ENCODE assay signal across 8 cellular contexts in genomic region chr15:42549782-42550392, GRCh38. TPM values are rescaled to one million over a fixed set of nuclear protein-coding genes. Genes with fewer than 3 reads are reported as not detected.
A peak's percentile ranks its signal among the peaks of the same experiment; 100 is the strongest.
DNase-seq lines count a peak whose midpoint lies in the region; ATAC-seq, FAIRE-seq and TF ChIP-seq lines count a peak whose summit lies in the region.

No MANE protein-coding gene starts in this region.

- H4K20me1 ChIP-seq in OCI-LY7 (ENCODE audit: insufficient read depth, low read length) = 0 out of 2 replicates have a peak, but pooled peaks cover 10% of the 10 kb centered on the region
- H4K20me1 ChIP-seq in H1 (replicated peaks in 1 of 2; ENCODE audit: control insufficient read depth in 1 of 2, insufficient read depth in 2 of 2, low read length in 2 of 2) = no peaks in the 10 kb centered on the region

- H3K9ac ChIP-seq in H1 (replicated peaks in 1 of 4; ENCODE audit: extremely low read depth in 1 of 4, low read depth in 3 of 4, low read length in 3 of 4) = peak overlapping the region in 1 of 4 experiments; percentile 63; a peak in 1 of 7 replicates

- peaks cover 57% of the 10 kb centered on the region for H3K36me3 ChIP-seq in OCI-LY7 (ENCODE audit: insufficient read depth, low read length)
- peaks cover 0 to 2% (median 0%) of the 10 kb centered on the region in 4 experiments; a peak in 2 of 8 replicates for H3K36me3 ChIP-seq in H1 (ENCODE audit: control insufficient read depth in 2 of 4, insufficient read depth in 4 of 4, low read length in 3 of 4)

- BruUV-seq in OCI-LY7 (replicated peaks; lab: Mats Ljungman, UMichigan) = no TSS peak

- no peaks in the 10 kb centered on the region for H3K9me2 ChIP-seq in OCI-LY7 (ENCODE audit: insufficient read depth, low read length)

- no peak for TF ChIP-seq POLR2A in H1 (IDR thresholded peaks at IDR 0.05; ENCODE audit: control extremely low read depth in 1 of 2, low read depth in 2 of 2, low read length in 2 of 2)

- peaks cover 46% of the 10 kb centered on the region for H3K4me1 ChIP-seq in OCI-LY7 (ENCODE audit: insufficient read depth, low read length, poor library complexity, severe bottlenecking)
- peaks cover 0 to 3% (median 0%) of the 10 kb centered on the region in 4 experiments; a peak in 2 of 7 replicates for H3K4me1 ChIP-seq in H1 (replicated peaks in 1 of 4; ENCODE audit: control insufficient read depth in 3 of 4, insufficient read depth in 4 of 4, low read length in 3 of 4)

- no peak overlapping the region for H4K8ac ChIP-seq in H1 (ENCODE audit: extremely low read depth, insufficient read depth, low read length)

- H3K27me3 ChIP-seq in H1 (replicated peaks in 1 of 4; ENCODE audit: control insufficient read depth in 3 of 4, extremely low read depth in 1 of 4, insufficient read depth in 3 of 4, low read length in 3 of 4) = no peaks in the 10 kb centered on the region

- H3K4me2 ChIP-seq in OCI-LY7 (ENCODE audit: low read length) = peak overlapping the region; percentile 83
- peak overlapping the region; percentile 84 to 86 for H3K4me2 ChIP-seq in H1 (ENCODE audit: insufficient read depth in 1 of 2, low read depth in 2 of 2, low read length in 2 of 2)

- no peak for TF ChIP-seq CTCF in GM12865 (IDR thresholded peaks at IDR 0.05; ENCODE audit: insufficient read depth, low read depth, low read length, missing control alignments)
- no peak for TF ChIP-seq CTCF in OCI-LY7 (conservative IDR thresholded peaks at IDR 0.05; ENCODE audit: low read length)
- no peak for TF ChIP-seq CTCF in H1 (IDR thresholded peaks at IDR 0.05; ENCODE audit: control extremely low read depth in 1 of 3, insufficient read depth in 1 of 3, low read depth in 1 of 3, low read length in 3 of 3)
- no peak for TF ChIP-seq CTCF in retinal pigment epithelial cell (conservative IDR thresholded peaks at IDR 0.05; ENCODE audit: low read depth, low read length)

- no peak for TF ChIP-seq RAD21 in H1 (IDR thresholded peaks at IDR 0.05 in 1 of 2, conservative IDR thresholded peaks at IDR 0.05 in 1 of 2; ENCODE audit: low read depth in 2 of 2, low read length in 2 of 2)

- H3K9me3 ChIP-seq in OCI-LY7 (ENCODE audit: low read length) = no peaks in the 10 kb centered on the region
- no peaks in the 10 kb centered on the region for H3K9me3 ChIP-seq in H1 (ENCODE audit: insufficient read depth in 2 of 2, low read depth in 1 of 2, low read length in 1 of 2)

- CTCF ChIA-PET in OCI-LY7 (lab: Charles Lee; ENCODE audit: unreplicated experiment) (interaction anchor here (0.6 kb wide), 1 partner anchor 25 kb away, joined by 3 read pairs; the partner anchor contains the start of gene STARD9), H1 (lab: Charles Lee; ENCODE audit: partially characterized antibody) (interaction anchor here (0.6 kb wide), 1 partner anchor 154 kb away, joined by 4 read pairs; no protein-coding TSS in a partner anchor)

- H2BK5ac ChIP-seq in H1 (ENCODE audit: low read depth, low read length) = no peak overlapping the region

- no peak overlapping the region for H4K91ac ChIP-seq in H1 (replicated peaks; ENCODE audit: insufficient read length, low read length)

- H2BK20ac ChIP-seq in H1 (ENCODE audit: low read length) = no peak overlapping the region

- FAIRE-seq in H1 (lab: Jason Lieb, UNC) = no peak

- H3K27ac ChIP-seq in OCI-LY7 (ENCODE audit: low read depth, low read length, poor library complexity, severe bottlenecking) = peak overlapping the region; percentile 71
- no peak overlapping the region for H3K27ac ChIP-seq in H1 (ENCODE audit: low read depth, low read length)

- no peak overlapping the region for H2BK15ac ChIP-seq in H1 (ENCODE audit: low read length)

- POLR2A ChIA-PET in OCI-LY7 (lab: Charles Lee) (interaction anchor here (0.6 to 3.4 kb wide), 4 partner anchors 11 to 74 kb away, joined by 3 to 15 read pairs (median 5); partner anchors contain the start of gene ZNF106), H1 (lab: Charles Lee; ENCODE audit: partially characterized antibody) (interaction anchor here (0.6 to 1.3 kb wide), 4 partner anchors 11 to 643 kb away, joined by 3 to 4 read pairs (median 3); no protein-coding TSS in a partner anchor)

- H3K56ac ChIP-seq in H1 (replicated peaks; ENCODE audit: insufficient read length, low read depth, low read length) = no peak overlapping the region

- H3K23me2 ChIP-seq in H1 (ENCODE audit: low read depth, low read length) = no peaks in the 10 kb centered on the region; the same call in 1 of the 2 replicates

- H3K79me2 ChIP-seq in OCI-LY7 (ENCODE audit: insufficient read depth, low read depth, low read length) = peaks cover 75% of the 10 kb centered on the region
- H3K79me2 ChIP-seq in H1 (ENCODE audit: control insufficient read depth in 1 of 2, insufficient read depth in 2 of 2, low read length in 2 of 2) = peaks cover 0 to 47% of the 10 kb centered on the region in 2 experiments; a peak in 3 of 4 replicates

- H3K4me3 ChIP-seq in GM12865 (ENCODE audit: low read depth, low read length) (peak overlapping the region; percentile 92), OCI-LY7 (ENCODE audit: low read depth, low read length, poor library complexity, severe bottlenecking) (peak overlapping the region; percentile 98), H1 (ENCODE audit: extremely low read depth in 1 of 4, insufficient read depth in 2 of 4, low read depth in 3 of 4, low read length in 4 of 4) (peak overlapping the region; percentile 92 to 97 (median 96); a peak in 5 of 8 replicates), retinal pigment epithelial cell (ENCODE audit: low read length) (peak overlapping the region; percentile 100)

- H3K18ac ChIP-seq in H1 (ENCODE audit: extremely low read depth, low read length) = no peak overlapping the region

- H2AFZ ChIP-seq in OCI-LY7 (ENCODE audit: low read length) = no peak overlapping the region
- H2AFZ ChIP-seq in H1 (ENCODE audit: low read length) = no peak overlapping the region

- no peak overlapping the region for H3K4ac ChIP-seq in H1 (replicated peaks; ENCODE audit: insufficient read length, low read depth, low read length)

- H2BK120ac ChIP-seq in H1 (replicated peaks; ENCODE audit: low read depth, low read length) = no peak overlapping the region

- intact Hi-C loops in OCI-LY7 (cut with micrococcal nuclease; ENCODE audit: unreplicated experiment) = loop anchor here (2.0 to 10.0 kb wide), 3 partner anchors 59 to 275 kb away; partner anchors contain the start of genes GANC, TMEM87A and ZNF106

- H4K5ac ChIP-seq in H1 (ENCODE audit: insufficient read length, low read depth, low read length) = no peak overlapping the region

- H2AK5ac ChIP-seq in H1 (ENCODE audit: low read depth, low read length) = no peak overlapping the region

- H3K14ac ChIP-seq in H1 (ENCODE audit: insufficient read length) = no peak overlapping the region

- no peak overlapping the region for H2BK12ac ChIP-seq in H1 (ENCODE audit: low read depth, low read length)

- TF ChIP-seq EP300 in H1 (IDR thresholded peaks at IDR 0.05; ENCODE audit: borderline replicate concordance in 1 of 2, low read depth in 2 of 2, low read length in 2 of 2) = no peak

- peaks cover 2% of the 10 kb centered on the region; the same call in 1 of the 2 replicates for H3K79me1 ChIP-seq in H1 (ENCODE audit: low read depth, low read length)

- WGBS in H1 (ENCODE audit: extremely low coverage in 1 of 2, insufficient coverage in 1 of 2, insufficient read length in 1 of 2, insufficient replicate concordance in 2 of 2, low coverage in 1 of 2, low lambda C conversion rate in 2 of 2, missing lambda C conversion rate in 1 of 2), 2 experiments = 82% methylated on average over 10 of the region's 11 CpGs; no CpG with 5 or more reads in 1 of the 2 experiments

- H3K23ac ChIP-seq in H1 (ENCODE audit: insufficient read length) = no peak overlapping the region

- ATAC-seq in HG03439 (IDR thresholded peaks at IDR 0.05; ENCODE audit: unreplicated experiment) (no peak), HG03196 (IDR thresholded peaks at IDR 0.05; ENCODE audit: unreplicated experiment) (no peak)

- no peak for DNase-seq in GM12865 (ENCODE audit: low read depth)
- peak; percentile 14 for DNase-seq in OCI-LY7 (ENCODE audit: low spot score)
- DNase-seq in H1 (ENCODE audit: low read depth in 1 of 2, low spot score in 2 of 2) = no peak
- no peak for DNase-seq in retinal pigment epithelial cell (ENCODE audit: low read depth)
- DNase-seq in mucosa of gallbladder (ENCODE audit: low spot score) = no peak
- no peak for DNase-seq in NCI-H69 (lab: John Stamatoyannopoulos, UW)

RNA-seq across cellular contexts. Expression of gene HAUS2, which starts 1.2 kb away (rescaled TPM):
- 44.9 and 50.4 TPM in 2 replicates for total RNA-seq in OCI-LY7 (2014; rRNA removed; shearing (Covaris generic))
- total RNA-seq in OCI-LY7 (2022) = 40.3 and 43.7 TPM in 2 replicates
- total RNA-seq in H1 (2021; fragmentation: NEBNext Ultra II Directional; extraction: Animal tissue kit (Norgen Biotek cat#: 25700)) = 28.8 and 33.5 TPM in 2 replicates
- polyA plus RNA-seq in H1 (2011; rRNA removed) = 8.4 and 12.1 TPM in 2 replicates
- 16.4 TPM for polyA plus RNA-seq in H1 (2011; cell fraction: cytosol; rRNA removed)
- polyA plus RNA-seq in H1 (2011; cell fraction: nucleus; rRNA removed) = 6.5 TPM
- polyA plus RNA-seq in H1 (2012, experiment 1 of 2) = 12.9 to 22.1 TPM (median 14.3 TPM) in 4 replicates
- 4.5 TPM for polyA plus RNA-seq in H1 (2012, experiment 2 of 2)
- polyA plus RNA-seq in H1 (2013, experiment 1 of 2) = 14.6 TPM
- polyA plus RNA-seq in H1 (2013, experiment 2 of 2) = 14.9 TPM
- polyA minus RNA-seq in H1 (2011; rRNA and poly(A)+ RNA removed) = 11.9 and 14.6 TPM in 2 replicates
- polyA minus RNA-seq in H1 (2011; cell fraction: cytosol; rRNA and poly(A)+ RNA removed) = 10.3 TPM
- 12.3 TPM for polyA minus RNA-seq in H1 (2011; cell fraction: nucleus; rRNA and poly(A)+ RNA removed)
- 12.5 TPM for total RNA-seq in mucosa of gallbladder

RNA-seq across cellular contexts. Expression of gene LRRC57, which starts 1.3 kb away (rescaled TPM):
- 17.9 and 18.5 TPM in 2 replicates for total RNA-seq in OCI-LY7 (2014; rRNA removed; shearing (Covaris generic))
- total RNA-seq in OCI-LY7 (2022) = 21.1 and 29.0 TPM in 2 replicates
- total RNA-seq in H1 (2021; fragmentation: NEBNext Ultra II Directional; extraction: Animal tissue kit (Norgen Biotek cat#: 25700)) = 11.1 and 12.7 TPM in 2 replicates
- polyA plus RNA-seq in H1 (2011; rRNA removed) = 4.9 and 5.0 TPM in 2 replicates
- polyA plus RNA-seq in H1 (2011; cell fraction: cytosol; rRNA removed) = 6.6 TPM
- 2.6 TPM for polyA plus RNA-seq in H1 (2011; cell fraction: nucleus; rRNA removed)
- polyA plus RNA-seq in H1 (2012, experiment 1 of 2) = 7.3 to 10.3 TPM (median 7.5 TPM) in 4 replicates
- 1.6 TPM for polyA plus RNA-seq in H1 (2012, experiment 2 of 2)
- polyA plus RNA-seq in H1 (2013, experiment 1 of 2) = 6.0 TPM
- polyA plus RNA-seq in H1 (2013, experiment 2 of 2) = 5.5 TPM
- polyA minus RNA-seq in H1 (2011; rRNA and poly(A)+ RNA removed) = 6.1 and 8.4 TPM in 2 replicates
- 2.3 TPM for polyA minus RNA-seq in H1 (2011; cell fraction: cytosol; rRNA and poly(A)+ RNA removed)
- polyA minus RNA-seq in H1 (2011; cell fraction: nucleus; rRNA and poly(A)+ RNA removed) = 5.4 TPM
- total RNA-seq in mucosa of gallbladder = 22.5 TPM

RNA-seq across cellular contexts. Expression of gene STARD9, which starts 25.5 kb away (rescaled TPM):
- total RNA-seq in OCI-LY7 (2014; rRNA removed; shearing (Covaris generic)) = 15.3 and 15.4 TPM in 2 replicates
- total RNA-seq in OCI-LY7 (2022) (8.9 and 9.4 TPM in 2 replicates), mucosa of gallbladder (9.8 TPM)
- total RNA-seq in H1 (2021; fragmentation: NEBNext Ultra II Directional; extraction: Animal tissue kit (Norgen Biotek cat#: 25700)) = 6.0 and 7.0 TPM in 2 replicates
- 2.8 and 3.3 TPM in 2 replicates for polyA plus RNA-seq in H1 (2011; rRNA removed)
- polyA plus RNA-seq in H1 (2011; cell fraction: cytosol; rRNA removed) = 3.2 TPM
- 17.0 TPM for polyA plus RNA-seq in H1 (2011; cell fraction: nucleus; rRNA removed)
- polyA plus RNA-seq in H1 (2012, experiment 1 of 2) = 4.0 to 5.0 TPM (median 4.5 TPM) in 4 replicates
- polyA plus RNA-seq in H1 (2012, experiment 2 of 2) = 0.31 TPM
- 2.6 TPM for polyA plus RNA-seq in H1 (2013, experiment 1 of 2)
- polyA plus RNA-seq in H1 (2013, experiment 2 of 2) = 2.0 TPM
- 12.2 and 14.3 TPM in 2 replicates for polyA minus RNA-seq in H1 (2011; rRNA and poly(A)+ RNA removed)
- polyA minus RNA-seq in H1 (2011; cell fraction: cytosol; rRNA and poly(A)+ RNA removed) = 4.0 TPM
- polyA minus RNA-seq in H1 (2011; cell fraction: nucleus; rRNA and poly(A)+ RNA removed) = 16.6 TPM

RNA-seq across cellular contexts. Expression of gene SNAP23, which starts 54.5 kb away (rescaled TPM):
- 19.9 and 49.1 TPM in 2 replicates for total RNA-seq in OCI-LY7 (2014; rRNA removed; shearing (Covaris generic))
- total RNA-seq in OCI-LY7 (2022) (48.3 and 54.1 TPM in 2 replicates), mucosa of gallbladder (60.2 TPM)
- total RNA-seq in H1 (2021; fragmentation: NEBNext Ultra II Directional; extraction: Animal tissue kit (Norgen Biotek cat#: 25700)) = 71.3 and 72.8 TPM in 2 replicates
- polyA plus RNA-seq in H1 (2011; rRNA removed) = 32.2 and 58.0 TPM in 2 replicates
- polyA plus RNA-seq in H1 (2011; cell fraction: cytosol; rRNA removed) = 34.3 TPM
- polyA plus RNA-seq in H1 (2011; cell fraction: nucleus; rRNA removed) = 48.0 TPM
- polyA plus RNA-seq in H1 (2012, experiment 1 of 2) = 41.1 to 76.3 TPM (median 61.1 TPM) in 4 replicates
- polyA plus RNA-seq in H1 (2012, experiment 2 of 2) = 8.0 TPM
- polyA plus RNA-seq in H1 (2013, experiment 1 of 2) = 36.8 TPM
- polyA plus RNA-seq in H1 (2013, experiment 2 of 2) = 42.0 TPM
- polyA minus RNA-seq in H1 (2011; rRNA and poly(A)+ RNA removed) = 17.3 and 23.7 TPM in 2 replicates
- polyA minus RNA-seq in H1 (2011; cell fraction: cytosol; rRNA and poly(A)+ RNA removed) = 28.9 TPM
- 21.8 TPM for polyA minus RNA-seq in H1 (2011; cell fraction: nucleus; rRNA and poly(A)+ RNA removed)

RNA-seq across cellular contexts. Expression of gene ZNF106, which starts 58.9 kb away (rescaled TPM):
- total RNA-seq in OCI-LY7 (2014; rRNA removed; shearing (Covaris generic)) = 30.5 and 30.8 TPM in 2 replicates
- total RNA-seq in OCI-LY7 (2022) (66.4 and 82.6 TPM in 2 replicates), mucosa of gallbladder (66.1 TPM)
- total RNA-seq in H1 (2021; fragmentation: NEBNext Ultra II Directional; extraction: Animal tissue kit (Norgen Biotek cat#: 25700)) = 62.0 and 64.5 TPM in 2 replicates
- 15.7 and 18.2 TPM in 2 replicates for polyA plus RNA-seq in H1 (2011; rRNA removed)
- polyA plus RNA-seq in H1 (2011; cell fraction: cytosol; rRNA removed) = 14.7 TPM
- 20.7 TPM for polyA plus RNA-seq in H1 (2011; cell fraction: nucleus; rRNA removed)
- polyA plus RNA-seq in H1 (2012, experiment 1 of 2) = 18.3 to 27.5 TPM (median 26.1 TPM) in 4 replicates
- 1.0 TPM for polyA plus RNA-seq in H1 (2012, experiment 2 of 2)
- 32.3 TPM for polyA plus RNA-seq in H1 (2013, experiment 1 of 2)
- 28.9 TPM for polyA plus RNA-seq in H1 (2013, experiment 2 of 2)
- polyA minus RNA-seq in H1 (2011; rRNA and poly(A)+ RNA removed) = 76.3 and 124 TPM in 2 replicates
- 35.7 TPM for polyA minus RNA-seq in H1 (2011; cell fraction: cytosol; rRNA and poly(A)+ RNA removed)
- polyA minus RNA-seq in H1 (2011; cell fraction: nucleus; rRNA and poly(A)+ RNA removed) = 67.8 TPM
